1 cellular context compared by ENCODE assay signal in the genomic region with DNA sequence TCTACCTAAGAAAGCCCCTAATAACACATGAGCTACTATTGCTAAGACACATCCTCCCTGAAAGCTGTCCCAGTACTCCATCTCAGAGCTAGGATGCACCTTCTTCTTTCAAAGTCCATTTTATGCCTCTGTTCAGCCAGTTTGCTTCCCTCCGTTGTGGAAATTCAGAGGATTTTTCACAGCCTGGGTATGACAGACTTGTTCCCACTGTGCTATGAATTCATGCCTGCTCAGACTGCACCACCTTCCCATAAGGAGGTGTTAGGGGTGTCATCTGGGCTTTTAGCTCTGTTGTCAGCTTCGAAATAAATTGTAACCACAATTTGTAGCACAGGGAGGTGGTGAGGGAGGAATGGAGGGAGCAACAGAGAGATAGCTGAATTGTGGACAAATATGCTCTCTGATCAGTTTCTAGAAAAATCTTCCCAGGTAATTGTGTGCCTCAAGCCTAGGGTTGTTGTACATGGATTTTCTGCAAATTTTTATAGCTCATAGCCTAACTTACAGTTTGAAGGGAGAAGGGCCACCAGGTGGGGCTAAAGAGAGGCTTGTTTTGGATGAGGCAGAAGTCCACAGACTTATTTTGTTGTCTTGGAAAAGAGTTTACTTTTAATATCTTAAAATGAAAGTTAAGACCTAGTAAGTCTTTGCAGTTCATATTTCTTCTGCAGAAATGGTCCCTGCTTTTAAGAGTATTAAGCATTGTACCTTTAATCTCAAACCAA.
TF ChIP-seq lines count a peak whose summit lies in the region.

No MANE protein-coding gene starts in this region.

TF ChIP-seq in GM12878, 131 proteins besides CTCF, POLR2A, EP300 and RAD21 (continued from another document):
- TF ChIP-seq, protein P1, sequence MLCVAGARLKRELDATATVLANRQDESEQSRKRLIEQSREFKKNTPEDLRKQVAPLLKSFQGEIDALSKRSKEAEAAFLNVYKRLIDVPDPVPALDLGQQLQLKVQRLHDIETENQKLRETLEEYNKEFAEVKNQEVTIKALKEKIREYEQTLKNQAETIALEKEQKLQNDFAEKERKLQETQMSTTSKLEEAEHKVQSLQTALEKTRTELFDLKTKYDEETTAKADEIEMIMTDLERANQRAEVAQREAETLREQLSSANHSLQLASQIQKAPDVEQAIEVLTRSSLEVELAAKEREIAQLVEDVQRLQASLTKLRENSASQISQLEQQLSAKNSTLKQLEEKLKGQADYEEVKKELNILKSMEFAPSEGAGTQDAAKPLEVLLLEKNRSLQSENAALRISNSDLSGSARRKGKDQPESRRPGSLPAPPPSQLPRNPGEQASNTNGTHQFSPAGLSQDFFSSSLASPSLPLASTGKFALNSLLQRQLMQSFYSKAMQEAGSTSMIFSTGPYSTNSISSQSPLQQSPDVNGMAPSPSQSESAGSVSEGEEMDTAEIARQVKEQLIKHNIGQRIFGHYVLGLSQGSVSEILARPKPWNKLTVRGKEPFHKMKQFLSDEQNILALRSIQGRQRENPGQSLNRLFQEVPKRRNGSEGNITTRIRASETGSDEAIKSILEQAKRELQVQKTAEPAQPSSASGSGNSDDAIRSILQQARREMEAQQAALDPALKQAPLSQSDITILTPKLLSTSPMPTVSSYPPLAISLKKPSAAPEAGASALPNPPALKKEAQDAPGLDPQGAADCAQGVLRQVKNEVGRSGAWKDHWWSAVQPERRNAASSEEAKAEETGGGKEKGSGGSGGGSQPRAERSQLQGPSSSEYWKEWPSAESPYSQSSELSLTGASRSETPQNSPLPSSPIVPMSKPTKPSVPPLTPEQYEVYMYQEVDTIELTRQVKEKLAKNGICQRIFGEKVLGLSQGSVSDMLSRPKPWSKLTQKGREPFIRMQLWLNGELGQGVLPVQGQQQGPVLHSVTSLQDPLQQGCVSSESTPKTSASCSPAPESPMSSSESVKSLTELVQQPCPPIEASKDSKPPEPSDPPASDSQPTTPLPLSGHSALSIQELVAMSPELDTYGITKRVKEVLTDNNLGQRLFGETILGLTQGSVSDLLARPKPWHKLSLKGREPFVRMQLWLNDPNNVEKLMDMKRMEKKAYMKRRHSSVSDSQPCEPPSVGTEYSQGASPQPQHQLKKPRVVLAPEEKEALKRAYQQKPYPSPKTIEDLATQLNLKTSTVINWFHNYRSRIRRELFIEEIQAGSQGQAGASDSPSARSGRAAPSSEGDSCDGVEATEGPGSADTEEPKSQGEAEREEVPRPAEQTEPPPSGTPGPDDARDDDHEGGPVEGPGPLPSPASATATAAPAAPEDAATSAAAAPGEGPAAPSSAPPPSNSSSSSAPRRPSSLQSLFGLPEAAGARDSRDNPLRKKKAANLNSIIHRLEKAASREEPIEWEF (IDR thresholded peaks at IDR 0.05; ENCODE audit: insufficient replicate concordance, low read depth, low read length): no peak
- TF ChIP-seq, protein P2, sequence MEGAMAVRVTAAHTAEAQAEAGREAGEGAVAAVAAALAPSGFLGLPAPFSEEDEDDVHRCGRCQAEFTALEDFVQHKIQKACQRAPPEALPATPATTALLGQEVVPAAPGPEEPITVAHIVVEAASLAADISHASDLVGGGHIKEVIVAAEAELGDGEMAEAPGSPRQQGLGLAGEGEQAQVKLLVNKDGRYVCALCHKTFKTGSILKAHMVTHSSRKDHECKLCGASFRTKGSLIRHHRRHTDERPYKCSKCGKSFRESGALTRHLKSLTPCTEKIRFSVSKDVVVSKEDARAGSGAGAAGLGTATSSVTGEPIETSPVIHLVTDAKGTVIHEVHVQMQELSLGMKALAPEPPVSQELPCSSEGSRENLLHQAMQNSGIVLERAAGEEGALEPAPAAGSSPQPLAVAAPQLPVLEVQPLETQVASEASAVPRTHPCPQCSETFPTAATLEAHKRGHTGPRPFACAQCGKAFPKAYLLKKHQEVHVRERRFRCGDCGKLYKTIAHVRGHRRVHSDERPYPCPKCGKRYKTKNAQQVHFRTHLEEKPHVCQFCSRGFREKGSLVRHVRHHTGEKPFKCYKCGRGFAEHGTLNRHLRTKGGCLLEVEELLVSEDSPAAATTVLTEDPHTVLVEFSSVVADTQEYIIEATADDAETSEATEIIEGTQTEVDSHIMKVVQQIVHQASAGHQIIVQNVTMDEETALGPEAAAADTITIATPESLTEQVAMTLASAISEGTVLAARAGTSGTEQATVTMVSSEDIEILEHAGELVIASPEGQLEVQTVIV (IDR thresholded peaks at IDR 0.05; ENCODE audit: borderline replicate concordance, partially characterized antibody): no peak
- TF ChIP-seq, protein P3, sequence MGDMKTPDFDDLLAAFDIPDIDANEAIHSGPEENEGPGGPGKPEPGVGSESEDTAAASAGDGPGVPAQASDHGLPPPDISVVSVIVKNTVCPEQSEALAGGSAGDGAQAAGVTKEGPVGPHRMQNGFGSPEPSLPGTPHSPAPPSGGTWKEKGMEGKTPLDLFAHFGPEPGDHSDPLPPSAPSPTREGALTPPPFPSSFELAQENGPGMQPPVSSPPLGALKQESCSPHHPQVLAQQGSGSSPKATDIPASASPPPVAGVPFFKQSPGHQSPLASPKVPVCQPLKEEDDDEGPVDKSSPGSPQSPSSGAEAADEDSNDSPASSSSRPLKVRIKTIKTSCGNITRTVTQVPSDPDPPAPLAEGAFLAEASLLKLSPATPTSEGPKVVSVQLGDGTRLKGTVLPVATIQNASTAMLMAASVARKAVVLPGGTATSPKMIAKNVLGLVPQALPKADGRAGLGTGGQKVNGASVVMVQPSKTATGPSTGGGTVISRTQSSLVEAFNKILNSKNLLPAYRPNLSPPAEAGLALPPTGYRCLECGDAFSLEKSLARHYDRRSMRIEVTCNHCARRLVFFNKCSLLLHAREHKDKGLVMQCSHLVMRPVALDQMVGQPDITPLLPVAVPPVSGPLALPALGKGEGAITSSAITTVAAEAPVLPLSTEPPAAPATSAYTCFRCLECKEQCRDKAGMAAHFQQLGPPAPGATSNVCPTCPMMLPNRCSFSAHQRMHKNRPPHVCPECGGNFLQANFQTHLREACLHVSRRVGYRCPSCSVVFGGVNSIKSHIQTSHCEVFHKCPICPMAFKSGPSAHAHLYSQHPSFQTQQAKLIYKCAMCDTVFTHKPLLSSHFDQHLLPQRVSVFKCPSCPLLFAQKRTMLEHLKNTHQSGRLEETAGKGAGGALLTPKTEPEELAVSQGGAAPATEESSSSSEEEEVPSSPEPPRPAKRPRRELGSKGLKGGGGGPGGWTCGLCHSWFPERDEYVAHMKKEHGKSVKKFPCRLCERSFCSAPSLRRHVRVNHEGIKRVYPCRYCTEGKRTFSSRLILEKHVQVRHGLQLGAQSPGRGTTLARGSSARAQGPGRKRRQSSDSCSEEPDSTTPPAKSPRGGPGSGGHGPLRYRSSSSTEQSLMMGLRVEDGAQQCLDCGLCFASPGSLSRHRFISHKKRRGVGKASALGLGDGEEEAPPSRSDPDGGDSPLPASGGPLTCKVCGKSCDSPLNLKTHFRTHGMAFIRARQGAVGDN (IDR thresholded peaks at IDR 0.05): no peak
- no peak for TF ChIP-seq MTA3 (IDR thresholded peaks at IDR 0.05; ENCODE audit: borderline replicate concordance, low read length)
